Comparison of ENCODE assay signal across 21 cellular contexts in the genomic region with DNA sequence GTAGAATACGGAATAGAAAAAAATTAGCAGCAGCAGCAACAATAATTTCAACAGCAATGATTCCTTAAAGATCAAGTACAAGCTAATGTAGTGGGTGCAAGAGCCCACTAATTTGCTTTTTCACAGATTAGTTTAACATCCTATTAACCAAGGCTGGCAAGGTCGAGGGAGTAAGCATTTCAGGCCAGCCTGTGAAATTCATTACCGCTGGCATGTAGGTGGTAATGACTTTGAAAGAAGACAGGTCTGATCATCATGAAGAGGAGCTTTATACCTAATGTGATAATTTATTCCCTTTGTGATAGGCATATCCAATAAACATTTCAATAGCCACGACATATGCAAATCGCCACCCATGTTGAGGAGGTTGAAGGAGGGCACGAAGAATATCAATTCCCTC.
"Had no signal": no experiment of that assay in that cellular context is flagged by ENCODE, and none has a peak within 500 bp of the region (broad histone marks: within the 10 kb centered on the region; RNA-seq: fewer than 3 reads in every experiment).

No MANE protein-coding gene starts in this region.

- DNase-seq: cortex of kidney; effector CD8-positive, alpha-beta T cell; effector memory CD8-positive, alpha-beta T cell; endodermal cell; erythroblast; esophagus squamous epithelium; foreskin fibroblast; foreskin melanocyte; gastrocnemius medialis; glutamatergic neuron; heart right ventricle; hippocampal formation; left cardiac atrium; left lung; left ventricle myocardium superior; lower lobe of right lung; mesenchymal stem cell; mucosa of descending colon had no signal

- H3K36me3 ChIP-seq: gastrocnemius medialis had no signal

- H3K4me3 ChIP-seq: esophagus squamous epithelium, gastrocnemius medialis, heart right ventricle, left lung, lower lobe of right lung, mucosa of descending colon had no signal

- H3K4me1 ChIP-seq: gastrocnemius medialis, heart right ventricle, left lung, lower lobe of right lung had no signal

- H3K4me3 Mint-ChIP-seq: dendritic cell treated with granulocyte-macrophage colony-stimulating factor and Interleukin-4, amounts not matched to agents 40 ng/mL and 50 ng/mL, for 4 days; effector memory CD8-positive, alpha-beta T cell; endodermal cell; mesothelial cell of epicardium had no signal

- H3K27ac ChIP-seq: epithelial cell of prostate, gastrocnemius medialis, heart right ventricle, left lung, lower lobe of right lung had no signal

- H3K27ac Mint-ChIP-seq: dendritic cell treated with granulocyte-macrophage colony-stimulating factor and Interleukin-4, amounts not matched to agents 40 ng/mL and 50 ng/mL, for 4 days; effector memory CD8-positive, alpha-beta T cell; endodermal cell; mesothelial cell of epicardium had no signal

- H3K9me3 ChIP-seq: esophagus squamous epithelium, gastrocnemius medialis, heart right ventricle, left lung, lower lobe of right lung, mucosa of descending colon had no signal

- H3K9me3 Mint-ChIP-seq: dendritic cell treated with granulocyte-macrophage colony-stimulating factor and Interleukin-4, amounts not matched to agents 40 ng/mL and 50 ng/mL, for 4 days; effector memory CD8-positive, alpha-beta T cell; endodermal cell; mesothelial cell of epicardium had no signal

- H3K27me3 ChIP-seq: esophagus squamous epithelium, gastrocnemius medialis, heart right ventricle, left lung had no signal

- H3K27me3 Mint-ChIP-seq: effector memory CD8-positive, alpha-beta T cell had no signal
